Comparison of ENCODE assay signal across 8 cellular contexts in the genomic region with DNA sequence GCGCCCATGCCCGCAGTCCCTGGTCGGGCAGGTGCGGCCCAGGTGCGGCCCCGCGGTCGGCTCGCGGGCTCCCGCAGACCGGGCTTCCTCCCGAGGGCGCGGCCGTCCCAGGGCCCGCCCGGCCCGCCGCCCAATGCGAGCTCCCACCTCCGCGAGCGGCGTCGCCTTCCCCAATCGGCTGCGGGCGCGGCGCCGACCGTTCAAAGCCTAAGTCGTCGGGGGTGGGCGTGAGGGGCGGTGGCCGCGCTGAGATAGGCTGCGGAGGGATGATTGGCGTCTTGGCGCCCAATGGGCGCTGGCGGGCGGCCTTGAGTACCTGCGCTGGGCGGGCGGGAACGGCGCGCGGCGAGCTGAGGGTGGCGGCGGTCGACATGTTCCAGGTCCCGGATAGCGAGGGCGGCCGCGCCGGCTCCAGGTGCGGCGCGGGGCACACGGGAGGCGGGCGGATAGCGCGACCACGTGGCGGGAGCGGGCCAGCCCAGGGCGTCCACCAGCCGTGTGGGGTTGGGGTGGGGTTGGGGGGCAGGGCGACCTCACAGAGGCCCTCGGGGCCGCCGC. TPM values are rescaled to one million over a fixed set of nuclear protein-coding genes. Genes with fewer than 3 reads are reported as not detected.
DNase-seq lines count a peak whose midpoint lies in the region; TF ChIP-seq lines count a peak whose summit lies in the region.

A gene with protein sequence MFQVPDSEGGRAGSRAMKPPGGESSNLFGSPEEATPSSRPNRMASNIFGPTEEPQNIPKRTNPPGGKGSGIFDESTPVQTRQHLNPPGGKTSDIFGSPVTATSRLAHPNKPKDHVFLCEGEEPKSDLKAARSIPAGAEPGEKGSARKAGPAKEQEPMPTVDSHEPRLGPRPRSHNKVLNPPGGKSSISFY (plus strand): TSS at position 338 of the 558 bp plus-strand sequence. CDS start 34 bp downstream, at position 372.

- H3K27ac ChIP-seq in H9 (ENCODE audit: insufficient read length, low read depth, low read length) (no peak within 1 kb of the TSS), MM.1S (ENCODE audit: low read length) (peak within 1 kb of the TSS; percentile 25; the same call in 1 of the 2 replicates), neural progenitor cell (no peak within 1 kb of the TSS), stomach smooth muscle (ENCODE audit: low read length) (no peak within 1 kb of the TSS)

- no peak within 1 kb of the TSS for H2AK5ac ChIP-seq in H9 (ENCODE audit: insufficient read length, low read length)

- H3K27me3 ChIP-seq in H9 (ENCODE audit: insufficient read depth, low read length): no peaks in the 10 kb centered on the region
- H3K27me3 ChIP-seq in MM.1S (replicated peaks; ENCODE audit: insufficient read depth, low read length): no peaks in the 10 kb centered on the region
- no peaks in the 10 kb centered on the region for H3K27me3 ChIP-seq in neural progenitor cell
- no peaks in the 10 kb centered on the region for H3K27me3 ChIP-seq in stomach smooth muscle (ENCODE audit: control insufficient read depth in 1 of 2, insufficient read depth in 2 of 2, low read length in 2 of 2)

- H3K23me2 ChIP-seq in H9 (ENCODE audit: insufficient read length, low read depth, low read length, poor library complexity, severe bottlenecking): peaks cover 6% of the 10 kb centered on the region

- TF ChIP-seq CTCF in H9 (conservative IDR thresholded peaks at IDR 0.05) (no peak), MM.1S (IDR thresholded peaks at IDR 0.05; ENCODE audit: low read length) (no peak), foreskin fibroblast (IDR thresholded peaks at IDR 0.05; ENCODE audit: low read depth, low read length) (no peak), neural progenitor cell (IDR thresholded peaks at IDR 0.05) (no peak)

- peaks cover 41% of the 10 kb centered on the region for H3K79me2 ChIP-seq in H9 (ENCODE audit: insufficient read depth, low read length)
- peaks cover 46% of the 10 kb centered on the region for H3K79me2 ChIP-seq in MM.1S (ENCODE audit: low read length)
- peaks cover 54% of the 10 kb centered on the region for H3K79me2 ChIP-seq in neural progenitor cell (ENCODE audit: low read depth)

- H4K20me1 ChIP-seq in H9 (ENCODE audit: control insufficient read depth, insufficient read depth, insufficient read length): peaks cover 4% of the 10 kb centered on the region
- H4K20me1 ChIP-seq in MM.1S (ENCODE audit: insufficient read depth, low read length): no peaks in the 10 kb centered on the region
- peaks cover 59% of the 10 kb centered on the region for H4K20me1 ChIP-seq in neural progenitor cell (ENCODE audit: low read depth)

- H4K91ac ChIP-seq in H9 (ENCODE audit: insufficient read length, low read depth, low read length): no peak within 1 kb of the TSS

- H3K14ac ChIP-seq in H9 (ENCODE audit: insufficient read depth, low read length): peak within 1 kb of the TSS; percentile 66

- H3K9ac ChIP-seq in H9 (ENCODE audit: extremely low read depth, insufficient read length, low read length) (peak within 1 kb of the TSS; percentile 83), MM.1S (ENCODE audit: low read length) (peak within 1 kb of the TSS; percentile 93), neural progenitor cell (peak within 1 kb of the TSS; percentile 81), stomach smooth muscle (ENCODE audit: low read length in 2 of 2) (peak within 1 kb of the TSS; percentile 64 to 72)

- H3K4me1 Mint-ChIP-seq in H9: peaks cover 29 to 31% of the 10 kb centered on the region in 2 experiments
- H3K4me1 Mint-ChIP-seq in neural progenitor cell: peaks cover 32% of the 10 kb centered on the region

- H3K79me1 ChIP-seq in H9 (ENCODE audit: insufficient read depth, low read depth, low read length, poor library complexity, severe bottlenecking): no peaks in the 10 kb centered on the region

- no peak within 1 kb of the TSS for H2BK5ac ChIP-seq in H9 (ENCODE audit: insufficient read length, low read length)

- H3T11ph ChIP-seq in H9 (ENCODE audit: low read length): no peak within 1 kb of the TSS

- no peaks in the 10 kb centered on the region for H3K36me3 ChIP-seq in MM.1S (replicated peaks; ENCODE audit: insufficient read depth, low read length)
- H3K36me3 ChIP-seq in neural progenitor cell: no peaks in the 10 kb centered on the region
- peaks cover 20 to 22% of the 10 kb centered on the region in 2 donors for H3K36me3 ChIP-seq in stomach smooth muscle (ENCODE audit: control insufficient read depth in 2 of 2, insufficient read depth in 2 of 2, low read length in 2 of 2)

- no peak within 1 kb of the TSS for H2BK15ac ChIP-seq in H9 (ENCODE audit: low read depth, low read length)

- H3K9me2 ChIP-seq in MM.1S (replicated peaks; ENCODE audit: insufficient read depth, low read length): no peaks in the 10 kb centered on the region

- H2BK120ac ChIP-seq in H9 (ENCODE audit: low read depth, low read length, poor library complexity, severe bottlenecking): no peak within 1 kb of the TSS

- H3K9me3 ChIP-seq in H9 (ENCODE audit: control insufficient read depth, low read depth, low read length) (no peaks in the 10 kb centered on the region), MM.1S (replicated peaks; ENCODE audit: insufficient read depth, low read length) (no peaks in the 10 kb centered on the region), neural progenitor cell (ENCODE audit: low read depth) (no peaks in the 10 kb centered on the region), stomach smooth muscle (ENCODE audit: control insufficient read depth in 2 of 2, low read length in 2 of 2) (no peaks in the 10 kb centered on the region)

- no peak within 1 kb of the TSS for H3K23ac ChIP-seq in H9 (ENCODE audit: insufficient read length, low read depth, low read length)

- H4K8ac ChIP-seq in H9 (replicated peaks; ENCODE audit: insufficient read length, low read depth, low read length): no peak within 1 kb of the TSS

- H2BK20ac ChIP-seq in H9 (ENCODE audit: low read depth, low read length, poor library complexity, severe bottlenecking): no peak within 1 kb of the TSS

- no peak within 1 kb of the TSS for H2AFZ ChIP-seq in H9 (ENCODE audit: low read length)
- H2AFZ ChIP-seq in MM.1S (ENCODE audit: low read length): peak within 1 kb of the TSS; percentile 60
- peak within 1 kb of the TSS; percentile 9 for H2AFZ ChIP-seq in neural progenitor cell (replicated peaks)

- no peaks in the 10 kb centered on the region for H3K4me1 ChIP-seq in H9 (ENCODE audit: insufficient read depth, low read length)
- peaks cover 3% of the 10 kb centered on the region; the same call in 1 of the 2 replicates for H3K4me1 ChIP-seq in MM.1S (ENCODE audit: low read length)
- H3K4me1 ChIP-seq in neural progenitor cell: peaks cover 25% of the 10 kb centered on the region
- H3K4me1 ChIP-seq in stomach smooth muscle (ENCODE audit: control insufficient read depth, insufficient read depth, low read length): peaks cover 8% of the 10 kb centered on the region

- H3K36me3 Mint-ChIP-seq in H9 (ENCODE audit: insufficient read depth in 1 of 3, low read depth in 3 of 3): peaks cover 9 to 59% (median 46%) of the 10 kb centered on the region in 3 experiments; a peak in 6 of 7 replicates
- H3K36me3 Mint-ChIP-seq in neural progenitor cell: peaks cover 20% of the 10 kb centered on the region

- no peak within 1 kb of the TSS for H2BK12ac ChIP-seq in H9 (ENCODE audit: insufficient read length, low read depth, low read length)

- DNase-seq in ELR (ENCODE audit: low read depth) (peak; percentile 96), H9 (peak; percentile 97), MM.1S (peak; percentile 97), SHP77 treated with DMSO at 0.1 percent for 48 hours (lab: John Stamatoyannopoulos, UW) (peak; percentile 81), foreskin fibroblast (peak; percentile 97 to 100), neural progenitor cell (ENCODE audit: low spot score) (peak; percentile 99)
- peak; percentile 99 for DNase-seq in activated effector memory CD4-positive, alpha-beta T cell treated with anti-CD3 and anti-CD28 coated beads, Interleukin-2, amount 50 U/mL, for 16 hours

- 0 out of 2 replicates have a peak within 1 kb of the TSS, but pooled peaks have one; percentile 53 for H3K4ac ChIP-seq in H9 (ENCODE audit: low read depth, low read length)

- H3K27ac Mint-ChIP-seq in H9: peak within 1 kb of the TSS; percentile 80 to 98 (median 95); a peak in 6 of 7 replicates
- peak within 1 kb of the TSS; percentile 57 for H3K27ac Mint-ChIP-seq in neural progenitor cell

- H3K4me3 ChIP-seq in MM.1S (ENCODE audit: low read length) (peak within 1 kb of the TSS; percentile 90), foreskin fibroblast (ENCODE audit: low read depth in 1 of 2, low read length in 2 of 2) (peak within 1 kb of the TSS; percentile 71 to 76), neural progenitor cell (peak within 1 kb of the TSS; percentile 92), stomach smooth muscle (ENCODE audit: low read length in 2 of 2) (peak within 1 kb of the TSS; percentile 76)

- peak within 1 kb of the TSS; percentile 82 for H3K18ac ChIP-seq in H9 (ENCODE audit: insufficient read length, low read depth, low read length)

- H3K9me3 Mint-ChIP-seq in H9 (no peaks in the 10 kb centered on the region), neural progenitor cell (no peaks in the 10 kb centered on the region)

- peak within 1 kb of the TSS; percentile 24 for H4K5ac ChIP-seq in H9 (ENCODE audit: insufficient read length, low read depth, low read length)

- peak within 1 kb of the TSS; percentile 98 for H3K4me2 ChIP-seq in H9 (ENCODE audit: insufficient read depth, insufficient read length, low read length)
- H3K4me2 ChIP-seq in MM.1S (ENCODE audit: low read depth, low read length): peak within 1 kb of the TSS; percentile 91
- H3K4me2 ChIP-seq in neural progenitor cell: peak within 1 kb of the TSS; percentile 90

- no peak within 1 kb of the TSS for H3K56ac ChIP-seq in H9 (ENCODE audit: insufficient read length, low read depth, low read length)

- peaks cover 5% of the 10 kb centered on the region for H3F3A ChIP-seq in MM.1S (ENCODE audit: insufficient read depth, low read length)
- peaks cover 35% of the 10 kb centered on the region for H3F3A ChIP-seq in neural progenitor cell (ENCODE audit: low read depth)

- H3K4me3 Mint-ChIP-seq in H9 (peak within 1 kb of the TSS; percentile 98 to 99), neural progenitor cell (peak within 1 kb of the TSS; percentile 97)

- H3K27me3 Mint-ChIP-seq in H9 (ENCODE audit: low read depth): no peaks in the 10 kb centered on the region; the same call in 1 of the 2 replicates
- H3K27me3 Mint-ChIP-seq in neural progenitor cell (ENCODE audit: insufficient read depth, low read depth): peaks cover 8% of the 10 kb centered on the region

- no CpG with 5 or more reads among the region's 79 CpGs for WGBS in H9 (ENCODE audit: extremely low coverage, insufficient read length, low lambda C conversion rate)

RNA-seq across cellular contexts. Expression of the gene that starts here (rescaled TPM):
- total RNA-seq in H9 (2021) (200 and 206 TPM in 2 replicates), neural progenitor cell (ENCODE audit: low replicate concordance) (187 and 207 TPM in 2 replicates)
